Comparison of ENCODE assay signal across 2 cellular contexts in the genomic region with DNA sequence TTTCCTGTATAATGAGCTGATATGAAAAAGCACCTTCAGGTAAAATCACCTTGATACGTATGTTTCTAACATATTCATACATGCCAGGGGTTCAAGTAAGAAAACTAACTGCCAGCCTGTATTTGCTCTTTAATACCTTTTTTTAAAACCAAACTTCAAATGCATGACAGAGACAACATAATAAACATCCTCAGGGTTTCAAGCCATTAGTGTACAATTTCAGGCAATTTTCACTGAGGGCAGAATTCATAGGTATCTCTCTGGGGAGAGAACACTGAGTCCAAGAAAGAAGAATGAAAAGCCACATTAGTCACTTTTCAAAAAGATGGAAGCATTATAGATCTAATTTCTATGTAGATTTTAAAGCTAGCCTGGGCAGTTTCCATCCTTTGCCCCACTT.
A peak's percentile ranks its signal among the peaks of the same experiment; 100 is the strongest.
TF ChIP-seq lines count a peak whose summit lies in the region.

No MANE protein-coding gene starts in this region.

TF ChIP-seq in GM23338, 12 proteins besides CTCF, POLR2A, EP300 and RAD21 (continues in another document):
- TF ChIP-seq EZH2phosphoT487 (IDR thresholded peaks at IDR 0.05; ENCODE audit: unreplicated experiment) (no peak), EZH2 (IDR thresholded peaks at IDR 0.05; ENCODE audit: low read depth, unreplicated experiment) (no peak), STAT1 (IDR thresholded peaks at IDR 0.05; ENCODE audit: unreplicated experiment) (no peak), NANOG (IDR thresholded peaks at IDR 0.05; ENCODE audit: borderline replicate concordance) (no peak), CREB1 (CRISPR knock-in tag; IDR thresholded peaks at IDR 0.05; ENCODE audit: low read depth) (no peak), ZNF331 (CRISPR knock-in tag; IDR thresholded peaks at IDR 0.05; ENCODE audit: low read depth) (no peak), ZNF114 (CRISPR knock-in tag; IDR thresholded peaks at IDR 0.05) (no peak), JUNB (IDR thresholded peaks at IDR 0.05; ENCODE audit: unreplicated experiment) (no peak)
- TF ChIP-seq, protein P1, sequence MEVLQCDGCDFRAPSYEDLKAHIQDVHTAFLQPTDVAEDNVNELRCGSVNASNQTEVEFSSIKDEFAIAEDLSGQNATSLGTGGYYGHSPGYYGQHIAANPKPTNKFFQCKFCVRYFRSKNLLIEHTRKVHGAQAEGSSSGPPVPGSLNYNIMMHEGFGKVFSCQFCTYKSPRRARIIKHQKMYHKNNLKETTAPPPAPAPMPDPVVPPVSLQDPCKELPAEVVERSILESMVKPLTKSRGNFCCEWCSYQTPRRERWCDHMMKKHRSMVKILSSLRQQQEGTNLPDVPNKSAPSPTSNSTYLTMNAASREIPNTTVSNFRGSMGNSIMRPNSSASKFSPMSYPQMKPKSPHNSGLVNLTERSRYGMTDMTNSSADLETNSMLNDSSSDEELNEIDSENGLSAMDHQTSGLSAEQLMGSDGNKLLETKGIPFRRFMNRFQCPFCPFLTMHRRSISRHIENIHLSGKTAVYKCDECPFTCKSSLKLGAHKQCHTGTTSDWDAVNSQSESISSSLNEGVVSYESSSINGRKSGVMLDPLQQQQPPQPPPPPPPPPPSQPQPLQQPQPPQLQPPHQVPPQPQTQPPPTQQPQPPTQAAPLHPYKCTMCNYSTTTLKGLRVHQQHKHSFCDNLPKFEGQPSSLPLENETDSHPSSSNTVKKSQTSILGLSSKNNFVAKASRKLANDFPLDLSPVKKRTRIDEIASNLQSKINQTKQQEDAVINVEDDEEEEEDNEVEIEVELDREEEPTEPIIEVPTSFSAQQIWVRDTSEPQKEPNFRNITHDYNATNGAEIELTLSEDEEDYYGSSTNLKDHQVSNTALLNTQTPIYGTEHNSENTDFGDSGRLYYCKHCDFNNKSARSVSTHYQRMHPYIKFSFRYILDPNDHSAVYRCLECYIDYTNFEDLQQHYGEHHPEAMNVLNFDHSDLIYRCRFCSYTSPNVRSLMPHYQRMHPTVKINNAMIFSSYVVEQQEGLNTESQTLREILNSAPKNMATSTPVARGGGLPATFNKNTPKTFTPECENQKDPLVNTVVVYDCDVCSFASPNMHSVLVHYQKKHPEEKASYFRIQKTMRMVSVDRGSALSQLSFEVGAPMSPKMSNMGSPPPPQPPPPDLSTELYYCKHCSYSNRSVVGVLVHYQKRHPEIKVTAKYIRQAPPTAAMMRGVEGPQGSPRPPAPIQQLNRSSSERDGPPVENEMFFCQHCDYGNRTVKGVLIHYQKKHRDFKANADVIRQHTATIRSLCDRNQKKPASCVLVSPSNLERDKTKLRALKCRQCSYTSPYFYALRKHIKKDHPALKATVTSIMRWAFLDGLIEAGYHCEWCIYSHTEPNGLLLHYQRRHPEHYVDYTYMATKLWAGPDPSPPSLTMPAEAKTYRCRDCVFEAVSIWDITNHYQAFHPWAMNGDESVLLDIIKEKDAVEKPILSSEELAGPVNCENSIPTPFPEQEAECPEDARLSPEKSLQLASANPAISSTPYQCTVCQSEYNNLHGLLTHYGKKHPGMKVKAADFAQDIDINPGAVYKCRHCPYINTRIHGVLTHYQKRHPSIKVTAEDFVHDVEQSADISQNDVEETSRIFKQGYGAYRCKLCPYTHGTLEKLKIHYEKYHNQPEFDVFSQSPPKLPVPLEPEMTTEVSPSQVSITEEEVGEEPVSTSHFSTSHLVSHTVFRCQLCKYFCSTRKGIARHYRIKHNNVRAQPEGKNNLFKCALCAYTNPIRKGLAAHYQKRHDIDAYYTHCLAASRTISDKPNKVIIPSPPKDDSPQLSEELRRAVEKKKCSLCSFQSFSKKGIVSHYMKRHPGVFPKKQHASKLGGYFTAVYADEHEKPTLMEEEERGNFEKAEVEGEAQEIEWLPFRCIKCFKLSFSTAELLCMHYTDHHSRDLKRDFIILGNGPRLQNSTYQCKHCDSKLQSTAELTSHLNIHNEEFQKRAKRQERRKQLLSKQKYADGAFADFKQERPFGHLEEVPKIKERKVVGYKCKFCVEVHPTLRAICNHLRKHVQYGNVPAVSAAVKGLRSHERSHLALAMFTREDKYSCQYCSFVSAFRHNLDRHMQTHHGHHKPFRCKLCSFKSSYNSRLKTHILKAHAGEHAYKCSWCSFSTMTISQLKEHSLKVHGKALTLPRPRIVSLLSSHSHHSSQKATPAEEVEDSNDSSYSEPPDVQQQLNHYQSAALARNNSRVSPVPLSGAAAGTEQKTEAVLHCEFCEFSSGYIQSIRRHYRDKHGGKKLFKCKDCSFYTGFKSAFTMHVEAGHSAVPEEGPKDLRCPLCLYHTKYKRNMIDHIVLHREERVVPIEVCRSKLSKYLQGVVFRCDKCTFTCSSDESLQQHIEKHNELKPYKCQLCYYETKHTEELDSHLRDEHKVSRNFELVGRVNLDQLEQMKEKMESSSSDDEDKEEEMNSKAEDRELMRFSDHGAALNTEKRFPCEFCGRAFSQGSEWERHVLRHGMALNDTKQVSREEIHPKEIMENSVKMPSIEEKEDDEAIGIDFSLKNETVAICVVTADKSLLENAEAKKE (CRISPR knock-in tag; IDR thresholded peaks at IDR 0.05), result no peak
- TF ChIP-seq, protein P2, sequence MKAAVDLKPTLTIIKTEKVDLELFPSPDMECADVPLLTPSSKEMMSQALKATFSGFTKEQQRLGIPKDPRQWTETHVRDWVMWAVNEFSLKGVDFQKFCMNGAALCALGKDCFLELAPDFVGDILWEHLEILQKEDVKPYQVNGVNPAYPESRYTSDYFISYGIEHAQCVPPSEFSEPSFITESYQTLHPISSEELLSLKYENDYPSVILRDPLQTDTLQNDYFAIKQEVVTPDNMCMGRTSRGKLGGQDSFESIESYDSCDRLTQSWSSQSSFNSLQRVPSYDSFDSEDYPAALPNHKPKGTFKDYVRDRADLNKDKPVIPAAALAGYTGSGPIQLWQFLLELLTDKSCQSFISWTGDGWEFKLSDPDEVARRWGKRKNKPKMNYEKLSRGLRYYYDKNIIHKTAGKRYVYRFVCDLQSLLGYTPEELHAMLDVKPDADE (IDR thresholded peaks at IDR 0.05), result no peak

TF ChIP-seq in neural cell, 6 proteins besides CTCF, POLR2A, EP300 and RAD21:
- TF ChIP-seq POLR2AphosphoS5 (IDR thresholded peaks at IDR 0.05) (peak; percentile 75), SMC3 (conservative IDR thresholded peaks at IDR 0.05; ENCODE audit: poor library complexity) (no peak)
